In the genomic region with DNA sequence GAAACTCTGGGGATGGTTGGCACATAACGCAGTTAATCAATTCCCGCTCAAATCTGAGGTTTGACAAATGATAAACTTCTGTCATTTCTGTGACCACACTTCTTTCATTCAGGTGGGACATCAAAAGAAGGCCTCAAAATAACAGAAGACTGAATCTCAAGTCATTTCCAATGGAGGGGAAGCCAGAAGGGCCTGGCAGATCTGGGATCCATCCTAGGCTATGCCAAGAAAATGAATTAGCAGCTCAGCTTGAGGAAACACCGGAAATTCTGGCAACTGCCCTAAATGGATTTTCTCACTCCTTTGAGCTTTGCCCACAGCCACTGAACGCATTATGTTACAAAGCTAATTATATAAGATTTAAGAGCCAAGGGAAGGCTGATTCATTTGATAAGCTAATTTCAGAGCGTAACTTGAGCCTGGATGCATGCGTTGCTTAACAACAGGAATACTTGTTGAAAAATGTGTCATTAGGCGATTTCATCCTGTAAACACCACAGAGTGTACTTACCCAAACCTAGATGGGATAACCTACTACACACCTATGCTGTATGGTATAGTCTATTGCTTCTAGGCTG, we compare ENCODE assay signal across 9 cellular contexts. TPM values are rescaled to one million over a fixed set of nuclear protein-coding genes. Genes with fewer than 3 reads are reported as not detected.
A peak's percentile ranks its signal among the peaks of the same experiment; 100 is the strongest.
DNase-seq lines count a peak whose midpoint lies in the region; ATAC-seq and TF ChIP-seq lines count a peak whose summit lies in the region.
"Had no signal": no experiment of that assay in that cellular context is flagged by ENCODE, and none has a peak within 500 bp of the region (broad histone marks: within the 10 kb centered on the region; RNA-seq: fewer than 3 reads in every experiment).

No MANE protein-coding gene starts in this region.

- CTCF ChIA-PET in CD8-positive, alpha-beta T cell (lab: Charles Lee): no interaction called here

- intact Hi-C loops in CD8-positive, alpha-beta T cell (cut with DNase I, micrococcal nuclease): no loop called here

- no peak for ATAC-seq in CD8-positive, alpha-beta T cell
- ATAC-seq in GM21723 (IDR thresholded peaks at IDR 0.05; ENCODE audit: unreplicated experiment): no peak
- ATAC-seq in GM21390 (IDR thresholded peaks at IDR 0.05; ENCODE audit: unreplicated experiment): no peak
- ATAC-seq in GM19035 (IDR thresholded peaks at IDR 0.05; ENCODE audit: unreplicated experiment): no peak
- no peak for ATAC-seq in GM21576 (IDR thresholded peaks at IDR 0.05; ENCODE audit: unreplicated experiment)

- no peak for DNase-seq in CD8-positive, alpha-beta T cell
- DNase-seq in NCI-H1436 treated with DMSO at 0.1 percent for 48 hours (lab: John Stamatoyannopoulos, UW) (peak; percentile 68), astrocyte of the spinal cord (ENCODE audit: low read depth, low spot score) (peak; percentile 59), mesothelial cell of epicardium (ENCODE audit: low spot score in 2 of 2, unreplicated experiment in 2 of 2) (no peak)
- DNase-seq: SHP77 had no signal

- no peak overlapping the region for H3K27ac ChIP-seq in CD8-positive, alpha-beta T cell (ENCODE audit: low read depth, low read length)

- H3K9me3 ChIP-seq in CD8-positive, alpha-beta T cell (ENCODE audit: low read length): no peaks in the 10 kb centered on the region

- H3K36me3 Mint-ChIP-seq in CD8-positive, alpha-beta T cell: no peaks in the 10 kb centered on the region
- H3K36me3 Mint-ChIP-seq in mesothelial cell of epicardium: no peaks in the 10 kb centered on the region

- H3K4me1 ChIP-seq in CD8-positive, alpha-beta T cell (ENCODE audit: insufficient read depth, low read length): peaks cover 11% of the 10 kb centered on the region

- no peak overlapping the region for H3K4me3 Mint-ChIP-seq in CD8-positive, alpha-beta T cell
- H3K4me3 Mint-ChIP-seq in mesothelial cell of epicardium: no peak overlapping the region

- no peak overlapping the region for H3K4me3 ChIP-seq in CD8-positive, alpha-beta T cell (ENCODE audit: low read depth, low read length)
- no peak overlapping the region for H3K4me3 ChIP-seq in astrocyte of the spinal cord (ENCODE audit: low read depth, low read length)

- TF ChIP-seq CTCF in CD8-positive, alpha-beta T cell (IDR thresholded peaks at IDR 0.05): no peak
- TF ChIP-seq CTCF in astrocyte of the spinal cord (IDR thresholded peaks at IDR 0.05; ENCODE audit: low read depth, low read length) (no peak), mesothelial cell of epicardium (IDR thresholded peaks at IDR 0.05; ENCODE audit: unreplicated experiment) (no peak)

- H3K36me3 ChIP-seq in CD8-positive, alpha-beta T cell (ENCODE audit: insufficient read depth, low read length): no peaks in the 10 kb centered on the region

- POLR2A ChIA-PET in CD8-positive, alpha-beta T cell (lab: Charles Lee): interaction anchor here (0.6 kb wide), 1 partner anchor 45 kb away, joined by 3 read pairs; no protein-coding TSS in a partner anchor

- no peaks in the 10 kb centered on the region for H3K9me3 Mint-ChIP-seq in CD8-positive, alpha-beta T cell
- no peaks in the 10 kb centered on the region for H3K9me3 Mint-ChIP-seq in mesothelial cell of epicardium

- peaks cover 15% of the 10 kb centered on the region for H3K4me1 Mint-ChIP-seq in CD8-positive, alpha-beta T cell (ENCODE audit: low read depth)
- peaks cover 53% of the 10 kb centered on the region for H3K4me1 Mint-ChIP-seq in mesothelial cell of epicardium

- H3K27ac Mint-ChIP-seq in CD8-positive, alpha-beta T cell: peak overlapping the region; percentile 32
- peak overlapping the region; percentile 48 for H3K27ac Mint-ChIP-seq in mesothelial cell of epicardium

- no peaks in the 10 kb centered on the region for H3K27me3 ChIP-seq in CD8-positive, alpha-beta T cell (ENCODE audit: insufficient read depth, low read length)

- no peaks in the 10 kb centered on the region for H3K27me3 Mint-ChIP-seq in CD8-positive, alpha-beta T cell (ENCODE audit: low read depth)
- H3K27me3 Mint-ChIP-seq in mesothelial cell of epicardium (ENCODE audit: low read depth): no peaks in the 10 kb centered on the region

- in situ Hi-C loops in astrocyte of the spinal cord (cut with HindIII; ENCODE audit: low sequenced_read_pairs): no loop called here

RNA-seq across cellular contexts. Expression of a gene that starts 47.1 kb away (rescaled TPM):
- total RNA-seq in CD8-positive, alpha-beta T cell: 100 to 1,000 TPM; 126 to 129 TPM
- 26.1 to 29.2 TPM (median 27.3 TPM) in 3 replicates for total RNA-seq in mesothelial cell of epicardium

Comparison
In these comparisons a context has a peak if more than half of its experiments do, and no peak if none do; other contexts are left out.
1. DNase-seq: peak in NCI-H1436 treated with DMSO at 0.1 percent for 48 hours (single experiment) and astrocyte of the spinal cord (single experiment); none in CD8-positive, alpha-beta T cell (0 of 7) and mesothelial cell of epicardium (0 of 2).